Comparison of ENCODE assay signal across 8 cellular contexts in the genomic region with DNA sequence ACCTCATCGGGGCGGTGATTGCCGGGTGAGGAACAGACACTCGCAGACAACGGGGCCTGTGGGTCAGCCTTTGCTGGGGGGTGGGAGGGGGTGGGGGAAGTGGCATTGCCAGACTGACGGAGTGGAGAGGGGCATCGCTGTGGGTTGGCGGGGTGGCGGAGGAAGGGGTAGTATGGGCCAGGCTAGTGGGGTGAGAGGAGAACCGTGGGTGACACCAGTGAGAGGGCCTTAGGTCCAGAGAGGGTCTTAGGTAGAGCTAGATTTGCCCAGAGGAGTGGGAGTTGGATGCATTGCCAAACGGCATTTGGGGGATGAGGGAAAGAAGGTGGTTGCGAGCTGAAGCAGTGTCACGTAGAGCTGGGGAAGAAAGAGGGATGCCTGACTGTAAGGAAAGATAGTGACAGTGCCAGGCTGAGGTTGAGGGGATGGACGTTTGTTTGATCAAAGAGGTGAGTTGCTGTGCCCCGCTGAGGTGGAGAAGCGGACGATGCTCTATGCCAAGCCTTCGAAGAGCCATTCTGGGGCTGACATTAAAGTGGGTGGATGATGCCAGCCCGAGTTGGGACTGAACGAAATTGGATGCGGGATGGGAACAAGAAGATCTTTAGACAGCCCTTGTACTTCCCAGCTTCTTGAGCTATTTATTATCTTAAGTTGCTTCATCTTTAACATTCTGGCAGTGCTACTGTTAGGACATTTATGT. TPM values are rescaled to one million over a fixed set of nuclear protein-coding genes. Genes with fewer than 3 reads are reported as not detected.
DNase-seq lines count a peak whose midpoint lies in the region; ATAC-seq and TF ChIP-seq lines count a peak whose summit lies in the region.

No MANE protein-coding gene starts in this region.

- no peak overlapping the region for H2AK5ac ChIP-seq in mesenchymal stem cell (ENCODE audit: low read length, severe bottlenecking)

- ATAC-seq in left cardiac atrium (no peak), HG02852 (IDR thresholded peaks at IDR 0.05; ENCODE audit: unreplicated experiment) (no peak)

- no peaks in the 10 kb centered on the region for H3K27me3 ChIP-seq in right atrium auricular region
- H3K27me3 ChIP-seq in mesenchymal stem cell (ENCODE audit: control insufficient read depth in 1 of 2, insufficient read depth in 1 of 2, low read length in 2 of 2) = no peaks in the 10 kb centered on the region
- H3K27me3 ChIP-seq in vagina = no peaks in the 10 kb centered on the region

- peaks cover 0 to 41% of the 10 kb centered on the region in 2 donors for H3K4me1 ChIP-seq in right atrium auricular region
- H3K4me1 ChIP-seq in mesenchymal stem cell (ENCODE audit: control insufficient read depth, insufficient read depth, low read depth, low read length) = peaks cover 9% of the 10 kb centered on the region
- peaks cover 36% of the 10 kb centered on the region for H3K4me1 ChIP-seq in vagina

- H4K91ac ChIP-seq in mesenchymal stem cell (ENCODE audit: low read length) = no peak overlapping the region

- H3K27ac Mint-ChIP-seq in brain = peak overlapping the region; percentile 54 to 94 (median 91)

- peak overlapping the region; percentile 100 for H2AFZ ChIP-seq in mesenchymal stem cell (ENCODE audit: low read depth, low read length)

- peak overlapping the region; percentile 95 to 96 for H3K27ac ChIP-seq in right atrium auricular region
- no peak overlapping the region for H3K27ac ChIP-seq in mesenchymal stem cell (ENCODE audit: low read length, poor library complexity, severe bottlenecking)
- H3K27ac ChIP-seq in vagina = peak overlapping the region; percentile 81

- H3K9me3 ChIP-seq in right atrium auricular region (no peaks in the 10 kb centered on the region), mesenchymal stem cell (ENCODE audit: control insufficient read depth, low read length) (no peaks in the 10 kb centered on the region), vagina (no peaks in the 10 kb centered on the region)

- H3K23ac ChIP-seq in mesenchymal stem cell (ENCODE audit: low read length in 2 of 2) = no peak overlapping the region

- intact Hi-C loops in left cardiac atrium (cut with DNase I) (no loop called here), vagina (cut with DNase I) (no loop called here)

- H3K79me1 ChIP-seq in mesenchymal stem cell (replicated peaks; ENCODE audit: low read length, poor library complexity, severe bottlenecking) = peaks cover 27% of the 10 kb centered on the region

- TF ChIP-seq CTCF in right atrium auricular region (IDR thresholded peaks at IDR 0.05) (no peak), brain (conservative IDR thresholded peaks at IDR 0.05) (no peak), vagina (IDR thresholded peaks at IDR 0.05) (no peak)

- peak overlapping the region; percentile 5 for H2BK5ac ChIP-seq in mesenchymal stem cell (ENCODE audit: low read depth, low read length, poor library complexity, severe bottlenecking)

- peak overlapping the region in 1 of 2 experiments; percentile 44 for H3K14ac ChIP-seq in mesenchymal stem cell (ENCODE audit: low read length in 2 of 2)

- 18% methylated on average over 18 of the region's 21 CpGs for WGBS in mesenchymal stem cell

- no peak overlapping the region for H2BK15ac ChIP-seq in mesenchymal stem cell (ENCODE audit: low read depth, poor library complexity, severe bottlenecking)

- H3K27me3 Mint-ChIP-seq in brain = peaks cover 4% of the 10 kb centered on the region

- DNase-seq in right atrium auricular region (ENCODE audit: low spot score) (no peak), left cardiac atrium (no peak), mesenchymal stem cell (no peak), vagina (ENCODE audit: extremely low spot score in 2 of 2) (peak in 1 of 2 donors; percentile 89), DMS114 treated with DMSO at 0.1 percent for 48 hours (lab: John Stamatoyannopoulos, UW; ENCODE audit: unreplicated experiment) (no peak), AG20443 (ENCODE audit: low spot score) (no peak)

- H3K9me3 Mint-ChIP-seq in brain = no peaks in the 10 kb centered on the region

- peaks cover 27% of the 10 kb centered on the region for H3K36me3 Mint-ChIP-seq in brain

- peak overlapping the region in 1 of 2 experiments; percentile 90 for H2BK12ac ChIP-seq in mesenchymal stem cell (ENCODE audit: low read length in 2 of 2)

- no peak for TF ChIP-seq POLR2A in vagina (IDR thresholded peaks at IDR 0.05)

- H3K4me2 ChIP-seq in mesenchymal stem cell (ENCODE audit: low read length, poor library complexity, severe bottlenecking) = peak overlapping the region; percentile 89

- H3K4me1 Mint-ChIP-seq in brain = peaks cover 64% of the 10 kb centered on the region

- H4K8ac ChIP-seq in mesenchymal stem cell (ENCODE audit: low read length) = peak overlapping the region; percentile 92

- H2BK120ac ChIP-seq in mesenchymal stem cell (ENCODE audit: low read depth, low read length) = no peak overlapping the region

- H3K36me3 ChIP-seq in right atrium auricular region (peaks cover 9% of the 10 kb centered on the region), mesenchymal stem cell (ENCODE audit: control insufficient read depth in 1 of 2, insufficient read depth in 2 of 2, low read depth in 1 of 2, low read length in 2 of 2) (peaks cover 3 to 40% of the 10 kb centered on the region in 2 experiments), vagina (peaks cover 0 to 37% of the 10 kb centered on the region in 2 donors)

- H3K4me3 ChIP-seq in right atrium auricular region (peak overlapping the region; percentile 92 to 98), mesenchymal stem cell (ENCODE audit: insufficient read depth in 1 of 2, low read depth in 1 of 2, low read length in 2 of 2) (peak overlapping the region; percentile 88 to 99), vagina (peak overlapping the region; percentile 82 to 83)

- peak overlapping the region; percentile 94 to 99 (median 96) for H3K4me3 Mint-ChIP-seq in brain

- H3K4ac ChIP-seq in mesenchymal stem cell (ENCODE audit: low read depth in 1 of 2, low read length in 2 of 2) = peak overlapping the region in 1 of 2 experiments; percentile 80

- H3K9ac ChIP-seq in mesenchymal stem cell (ENCODE audit: low read length) = peak overlapping the region; percentile 95

- peak overlapping the region in 1 of 2 experiments; percentile 98 for H3K18ac ChIP-seq in mesenchymal stem cell (ENCODE audit: low read depth in 1 of 2, low read length in 2 of 2)

RNA-seq across cellular contexts. Expression of a gene that starts 0.6 kb away (rescaled TPM):
- total RNA-seq in right atrium auricular region (10 to 100 TPM; 39.1 to 39.3 TPM), left cardiac atrium (10 to 100 TPM; 43.6 to 52.8 TPM), vagina (34.6 TPM)
- polyA plus RNA-seq in brain (ENCODE audit: insufficient read depth, low read depth, low replicate concordance) = 47.6 TPM
- 109 TPM for polyA plus RNA-seq in mesenchymal stem cell (2013, experiment 1 of 2)
- 111 TPM for polyA plus RNA-seq in mesenchymal stem cell (2013, experiment 2 of 2)

RNA-seq across cellular contexts. Expression of a gene that starts 4.0 kb away (rescaled TPM):
- total RNA-seq in right atrium auricular region (10 to 100 TPM in 1 of 2 donors, 1 to 10 TPM in 1; 8.6 to 10.3 TPM), left cardiac atrium (1 to 10 TPM; 6.8 to 7.8 TPM), vagina (10.6 TPM)
- 10.1 TPM for polyA plus RNA-seq in brain (ENCODE audit: insufficient read depth, low read depth, low replicate concordance)
- polyA plus RNA-seq in mesenchymal stem cell (2013, experiment 1 of 2) = 6.8 TPM
- 6.2 TPM for polyA plus RNA-seq in mesenchymal stem cell (2013, experiment 2 of 2)

RNA-seq across cellular contexts. Expression of a gene that starts 26.9 kb away (rescaled TPM):
- total RNA-seq in right atrium auricular region (under 1 TPM in 1 of 2 donors, not detected in 1; 0.67 TPM), left cardiac atrium (1 to 10 TPM in 1 of 2 donors, under 1 TPM in 1; 0.94 to 2.0 TPM), vagina (not detected)
- 0.34 TPM for polyA plus RNA-seq in brain (ENCODE audit: insufficient read depth, low read depth, low replicate concordance)
- polyA plus RNA-seq in mesenchymal stem cell (2013, experiment 1 of 2) = 0.68 TPM
- 0.38 TPM for polyA plus RNA-seq in mesenchymal stem cell (2013, experiment 2 of 2)

RNA-seq across cellular contexts. Expression of a gene that starts 41.8 kb away (rescaled TPM):
- not detected for total RNA-seq in right atrium auricular region
- total RNA-seq in left cardiac atrium = under 1 TPM; 0.13 to 0.15 TPM
- not detected for polyA plus RNA-seq in brain (ENCODE audit: insufficient read depth, low read depth, low replicate concordance)
- not detected for polyA plus RNA-seq in mesenchymal stem cell (2013, experiment 1 of 2)
- polyA plus RNA-seq in mesenchymal stem cell (2013, experiment 2 of 2) = not detected
- not detected for total RNA-seq in vagina
